ENCODE assay signal across 1 cellular context in genomic region chr19:48967346-48968178, GRCh38.
TF ChIP-seq lines count a peak whose summit lies in the region.

No MANE protein-coding gene starts in this region.

TF ChIP-seq in WTC11, 78 proteins besides CTCF, POLR2A, EP300 and RAD21:
- no peak for TF ChIP-seq ZNF423 (CRISPR knock-in tag; IDR thresholded peaks at IDR 0.05)
- 0 out of 2 replicates have a peak, but pooled peaks have one; percentile 7 for TF ChIP-seq GABPB1 (CRISPR knock-in tag; IDR thresholded peaks at IDR 0.05)
- peak; percentile 53; the same call in 1 of the 2 replicates for TF ChIP-seq AFF4 (CRISPR knock-in tag; IDR thresholded peaks at IDR 0.05; ENCODE audit: borderline replicate concordance)
- TF ChIP-seq, protein P1, sequence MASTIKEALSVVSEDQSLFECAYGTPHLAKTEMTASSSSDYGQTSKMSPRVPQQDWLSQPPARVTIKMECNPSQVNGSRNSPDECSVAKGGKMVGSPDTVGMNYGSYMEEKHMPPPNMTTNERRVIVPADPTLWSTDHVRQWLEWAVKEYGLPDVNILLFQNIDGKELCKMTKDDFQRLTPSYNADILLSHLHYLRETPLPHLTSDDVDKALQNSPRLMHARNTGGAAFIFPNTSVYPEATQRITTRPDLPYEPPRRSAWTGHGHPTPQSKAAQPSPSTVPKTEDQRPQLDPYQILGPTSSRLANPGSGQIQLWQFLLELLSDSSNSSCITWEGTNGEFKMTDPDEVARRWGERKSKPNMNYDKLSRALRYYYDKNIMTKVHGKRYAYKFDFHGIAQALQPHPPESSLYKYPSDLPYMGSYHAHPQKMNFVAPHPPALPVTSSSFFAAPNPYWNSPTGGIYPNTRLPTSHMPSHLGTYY (CRISPR knock-in tag; IDR thresholded peaks at IDR 0.05): peak; percentile 65; the same call in 1 of the 2 replicates
- TF ChIP-seq ZBTB21 (CRISPR knock-in tag; IDR thresholded peaks at IDR 0.05; ENCODE audit: borderline replicate concordance): no peak
- TF ChIP-seq, protein P2, sequence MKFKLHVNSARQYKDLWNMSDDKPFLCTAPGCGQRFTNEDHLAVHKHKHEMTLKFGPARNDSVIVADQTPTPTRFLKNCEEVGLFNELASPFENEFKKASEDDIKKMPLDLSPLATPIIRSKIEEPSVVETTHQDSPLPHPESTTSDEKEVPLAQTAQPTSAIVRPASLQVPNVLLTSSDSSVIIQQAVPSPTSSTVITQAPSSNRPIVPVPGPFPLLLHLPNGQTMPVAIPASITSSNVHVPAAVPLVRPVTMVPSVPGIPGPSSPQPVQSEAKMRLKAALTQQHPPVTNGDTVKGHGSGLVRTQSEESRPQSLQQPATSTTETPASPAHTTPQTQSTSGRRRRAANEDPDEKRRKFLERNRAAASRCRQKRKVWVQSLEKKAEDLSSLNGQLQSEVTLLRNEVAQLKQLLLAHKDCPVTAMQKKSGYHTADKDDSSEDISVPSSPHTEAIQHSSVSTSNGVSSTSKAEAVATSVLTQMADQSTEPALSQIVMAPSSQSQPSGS (CRISPR knock-in tag; IDR thresholded peaks at IDR 0.05; ENCODE audit: borderline replicate concordance, low read depth): no peak
- TF ChIP-seq FOXP4 (CRISPR knock-in tag; IDR thresholded peaks at IDR 0.05): peak; percentile 39; the same call in 1 of the 2 replicates
- 0 out of 2 replicates have a peak, but pooled peaks have one; percentile 14 for TF ChIP-seq ETV6 (CRISPR knock-in tag; IDR thresholded peaks at IDR 0.05)
- TF ChIP-seq SMAD4 (CRISPR knock-in tag; IDR thresholded peaks at IDR 0.05): no peak
- TF ChIP-seq, protein P3, sequence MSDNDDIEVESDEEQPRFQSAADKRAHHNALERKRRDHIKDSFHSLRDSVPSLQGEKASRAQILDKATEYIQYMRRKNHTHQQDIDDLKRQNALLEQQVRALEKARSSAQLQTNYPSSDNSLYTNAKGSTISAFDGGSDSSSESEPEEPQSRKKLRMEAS (CRISPR knock-in tag; IDR thresholded peaks at IDR 0.05): no peak
- TF ChIP-seq ESRRA (CRISPR knock-in tag; IDR thresholded peaks at IDR 0.05; ENCODE audit: borderline replicate concordance): no peak
